ENCODE assay signal across 16 cellular contexts in the genomic region with DNA sequence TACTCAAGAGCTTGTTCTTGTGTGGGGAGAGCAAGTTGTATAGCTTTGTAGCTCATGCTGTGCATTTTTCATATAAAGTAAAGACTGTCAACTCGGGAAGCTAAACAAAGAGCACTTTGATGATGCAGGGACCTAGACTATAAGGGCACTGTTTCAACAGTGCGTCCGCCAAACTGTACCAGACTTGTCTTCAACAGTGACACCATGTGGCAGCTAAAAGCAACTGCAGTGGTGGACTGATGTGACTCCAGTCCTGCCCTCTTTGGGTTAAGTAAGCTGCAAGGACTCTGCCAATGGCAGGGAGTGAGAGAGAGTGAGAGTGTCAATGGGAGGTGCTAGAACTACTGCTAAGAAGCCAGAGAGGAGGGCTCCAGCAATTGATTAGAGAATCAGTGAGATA. TPM values are rescaled to one million over a fixed set of nuclear protein-coding genes. Genes with fewer than 3 reads are reported as not detected.
DNase-seq lines count a peak whose midpoint lies in the region; ATAC-seq and TF ChIP-seq lines count a peak whose summit lies in the region.
"Had no signal": no experiment of that assay in that cellular context is flagged by ENCODE, and none has a peak within 500 bp of the region (broad histone marks: within the 10 kb centered on the region; RNA-seq: fewer than 3 reads in every experiment).

No MANE protein-coding gene starts in this region.

- TF ChIP-seq POLR2A in stomach (IDR thresholded peaks at IDR 0.05) (no peak), lower leg skin (IDR thresholded peaks at IDR 0.05) (no peak)

- no peaks in the 10 kb centered on the region for H3K4me1 ChIP-seq in NT2/D1 (ENCODE audit: insufficient read depth, insufficient read length)
- no peaks in the 10 kb centered on the region for H3K4me1 ChIP-seq in stomach
- H3K4me1 ChIP-seq: adrenal gland had no signal

- intact Hi-C loops in stomach (cut with DNase I; ENCODE audit: low total_unique reads): no loop called here
- intact Hi-C loops in lower leg skin (cut with DNase I; ENCODE audit: low total_unique reads): loop anchor here (5.0 kb wide), 1 partner anchor 142 kb away; no protein-coding TSS in a partner anchor

- DNase-seq in ACHN (peak; percentile 11), NT2/D1 (ENCODE audit: low read depth, low spot score) (peak; percentile 52), epithelial cell of esophagus (ENCODE audit: low read depth) (no peak), stomach (no peak), lower leg skin (ENCODE audit: low spot score in 2 of 2) (no peak), GM20000 (ENCODE audit: low spot score) (no peak)
- DNase-seq: adrenal gland; kidney; NCI-H1930; SHP77; stimulated activated CD4-positive, alpha-beta T cell treated with anti-CD3 and anti-CD28 coated beads, Interleukin-1b, Interleukin-23, amount 100 ng/mL, for 48 hours had no signal

- H3K36me3 ChIP-seq in NT2/D1 (ENCODE audit: insufficient read depth, insufficient read length, low read length): no peaks in the 10 kb centered on the region
- no peaks in the 10 kb centered on the region for H3K36me3 ChIP-seq in stomach
- H3K36me3 ChIP-seq: adrenal gland had no signal

- no peak for TF ChIP-seq EP300 in stomach (IDR thresholded peaks at IDR 0.05)

- no peak overlapping the region for H3K4me3 ChIP-seq in NT2/D1 (ENCODE audit: insufficient read length, low read depth)
- no peak overlapping the region for H3K4me3 ChIP-seq in epithelial cell of esophagus (ENCODE audit: low read length)
- H3K4me3 ChIP-seq in stomach: no peak overlapping the region
- no peak overlapping the region for H3K4me3 ChIP-seq in lower leg skin (ENCODE audit: low read depth, poor library complexity, severe bottlenecking)
- H3K4me3 ChIP-seq: adrenal gland had no signal

- no peak overlapping the region for H3K9ac ChIP-seq in NT2/D1 (ENCODE audit: insufficient read length, low read depth)

- in situ Hi-C loops in ACHN (cut with HindIII; ENCODE audit: low pct_ligation_motif_present, low pct_unique_long_range_greater_than_20kb, low sequenced_read_pairs): no loop called here

- H3K27me3 ChIP-seq in NT2/D1 (ENCODE audit: insufficient read depth, insufficient read length) (no peaks in the 10 kb centered on the region), stomach (peaks cover 0 to 5% (median 0%) of the 10 kb centered on the region in 3 donors)
- H3K27me3 ChIP-seq: adrenal gland had no signal

- H3K9me3 ChIP-seq in NT2/D1 (ENCODE audit: insufficient read depth, low read length) (peaks cover 32% of the 10 kb centered on the region), stomach (peaks cover 10 to 28% (median 26%) of the 10 kb centered on the region in 4 donors)
- H3K9me3 ChIP-seq: adrenal gland had no signal

- WGBS in stomach, 5 donors: 79 to 85% (median 84%) methylated on average over 3 of the region's 3 CpGs
- WGBS in lower leg skin, 2 donors: 79 to 80% methylated on average over 3 of the region's 3 CpGs

- ATAC-seq in GM21381 (IDR thresholded peaks at IDR 0.05; ENCODE audit: unreplicated experiment): no peak

- no peak overlapping the region for H3K27ac ChIP-seq in stomach
- H3K27ac ChIP-seq: adrenal gland, epithelial cell of prostate had no signal

- TF ChIP-seq CTCF in GM12872 (IDR thresholded peaks at IDR 0.05; ENCODE audit: insufficient read depth, low read depth, low read length) (peak; percentile 52; the same call in 2 of the 3 replicates), epithelial cell of esophagus (IDR thresholded peaks at IDR 0.05; ENCODE audit: insufficient read depth, low read depth, low read length, missing control alignments) (peak; percentile 20), stomach (IDR thresholded peaks at IDR 0.05) (no peak), lower leg skin (IDR thresholded peaks at IDR 0.05) (no peak), GM20000 (IDR thresholded peaks at IDR 0.05; ENCODE audit: extremely low read depth, missing control alignments) (no peak)

RNA-seq across cellular contexts. Expression of a gene that starts 48.1 kb away (rescaled TPM):
- total RNA-seq in stomach (not detected), lower leg skin (not detected)
- not detected for polyA plus RNA-seq in stomach
- total RNA-seq: adrenal gland; CD4-positive, CD25-positive, alpha-beta regulatory T cell; H4; kidney had no signal
- polyA plus RNA-seq: adrenal gland; CD4-positive, CD25-positive, alpha-beta regulatory T cell had no signal

Comparison
In these comparisons a context has a peak if more than half of its experiments do, and no peak if none do; other contexts are left out.
1. DNase-seq: peak in ACHN (single experiment) and NT2/D1 (single experiment); none in epithelial cell of esophagus (single experiment), stomach (single experiment), lower leg skin (0 of 2) and GM20000 (single experiment).
2. CTCF ChIP-seq: peak in GM12872 (single experiment) and epithelial cell of esophagus (single experiment); none in stomach (0 of 7), lower leg skin (0 of 3) and GM20000 (single experiment).